20 cellular contexts compared by ENCODE assay signal in the genomic region with DNA sequence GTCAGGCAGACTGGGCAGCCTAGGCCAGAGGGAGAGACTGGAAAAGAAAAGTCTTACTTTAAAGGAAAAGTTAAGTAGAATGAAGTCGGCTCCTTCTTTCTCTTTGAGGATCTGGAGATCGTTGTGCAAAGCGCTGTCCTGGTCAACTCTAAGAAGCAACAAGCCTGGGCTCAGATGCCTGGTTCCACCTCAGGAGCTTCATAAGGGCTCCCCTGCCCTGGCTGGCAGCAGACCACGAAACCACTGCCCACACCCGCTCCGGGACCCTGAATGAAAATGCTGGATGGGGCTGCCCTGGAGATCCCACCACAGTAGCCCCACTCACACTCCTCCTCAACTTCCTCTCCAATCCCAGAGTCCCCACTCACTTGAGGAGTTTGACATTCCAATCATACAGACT. TPM values are rescaled to one million over a fixed set of nuclear protein-coding genes. Genes with fewer than 3 reads are reported as not detected.
A peak's percentile ranks its signal among the peaks of the same experiment; 100 is the strongest.
DNase-seq lines count a peak whose midpoint lies in the region; ATAC-seq lines count a peak whose summit lies in the region.
"Had no signal": no experiment of that assay in that cellular context is flagged by ENCODE, and none has a peak within 500 bp of the region (broad histone marks: within the 10 kb centered on the region; RNA-seq: fewer than 3 reads in every experiment).

No MANE protein-coding gene starts in this region.

- H3K36me3 Mint-ChIP-seq in activated naive CD8-positive, alpha-beta T cell: peaks cover 2% of the 10 kb centered on the region
- H3K36me3 Mint-ChIP-seq in activated naive CD8-positive, alpha-beta T cell treated with anti-CD3 and anti-CD28 coated beads, Interleukin-2, amount 50 U/mL, for 24 hours (ENCODE audit: low read depth): peaks cover 52% of the 10 kb centered on the region
- H3K36me3 Mint-ChIP-seq in dendritic cell treated with granulocyte-macrophage colony-stimulating factor and Interleukin-4, amounts not matched to agents 40 ng/mL and 50 ng/mL, for 4 days (ENCODE audit: low read depth): peaks cover 82% of the 10 kb centered on the region
- peaks cover 33 to 74% of the 10 kb centered on the region in 2 donors for H3K36me3 Mint-ChIP-seq in stimulated activated naive B cell treated with anti-CD40 and anti-IgM and Interleukin-4, amounts not matched to agents 10 μg/mL and 1 μg/mL and 100 μg/mL, for 72 hours

- H3K4me3 Mint-ChIP-seq in activated naive CD8-positive, alpha-beta T cell: no peak overlapping the region
- H3K4me3 Mint-ChIP-seq in activated naive CD8-positive, alpha-beta T cell treated with anti-CD3 and anti-CD28 coated beads, Interleukin-2, amount 50 U/mL, for 24 hours: no peak overlapping the region
- H3K4me3 Mint-ChIP-seq in dendritic cell treated with granulocyte-macrophage colony-stimulating factor and Interleukin-4, amounts not matched to agents 40 ng/mL and 50 ng/mL, for 4 days: no peak overlapping the region
- no peak overlapping the region for H3K4me3 Mint-ChIP-seq in stimulated activated naive B cell treated with anti-CD40 and anti-IgM and Interleukin-4, amounts not matched to agents 10 μg/mL and 1 μg/mL and 100 μg/mL, for 72 hours
- H3K4me3 Mint-ChIP-seq: CD14-positive monocyte; CD4-positive, alpha-beta memory T cell; HFFc6 had no signal

- peaks cover 39% of the 10 kb centered on the region for H3K4me1 Mint-ChIP-seq in activated naive CD8-positive, alpha-beta T cell (ENCODE audit: low read depth)
- peaks cover 24% of the 10 kb centered on the region for H3K4me1 Mint-ChIP-seq in activated naive CD8-positive, alpha-beta T cell treated with anti-CD3 and anti-CD28 coated beads, Interleukin-2, amount 50 U/mL, for 24 hours
- H3K4me1 Mint-ChIP-seq in dendritic cell treated with granulocyte-macrophage colony-stimulating factor and Interleukin-4, amounts not matched to agents 40 ng/mL and 50 ng/mL, for 4 days (ENCODE audit: low read depth): peaks cover 67% of the 10 kb centered on the region
- peaks cover 23 to 64% of the 10 kb centered on the region in 2 donors for H3K4me1 Mint-ChIP-seq in stimulated activated naive B cell treated with anti-CD40 and anti-IgM and Interleukin-4, amounts not matched to agents 10 μg/mL and 1 μg/mL and 100 μg/mL, for 72 hours

- no peaks in the 10 kb centered on the region for H3K9me3 Mint-ChIP-seq in activated naive CD8-positive, alpha-beta T cell (ENCODE audit: low read depth)
- no peaks in the 10 kb centered on the region for H3K9me3 Mint-ChIP-seq in activated naive CD8-positive, alpha-beta T cell treated with anti-CD3 and anti-CD28 coated beads, Interleukin-2, amount 50 U/mL, for 24 hours
- no peaks in the 10 kb centered on the region for H3K9me3 Mint-ChIP-seq in dendritic cell treated with granulocyte-macrophage colony-stimulating factor and Interleukin-4, amounts not matched to agents 40 ng/mL and 50 ng/mL, for 4 days
- H3K9me3 Mint-ChIP-seq in stimulated activated naive B cell treated with anti-CD40 and anti-IgM and Interleukin-4, amounts not matched to agents 10 μg/mL and 1 μg/mL and 100 μg/mL, for 72 hours: no peaks in the 10 kb centered on the region
- H3K9me3 Mint-ChIP-seq: CD14-positive monocyte; CD4-positive, alpha-beta memory T cell; HFFc6 had no signal

- intact Hi-C loops in dendritic cell treated with granulocyte-macrophage colony-stimulating factor and Interleukin-4, amounts not matched to agents 40 ng/mL and 50 ng/mL, for 4 days (cut with micrococcal nuclease): no loop called here
- intact Hi-C loops in sciatic nerve (cut with DNase I): loop anchor here (10.0 kb wide), 1 partner anchor 227 kb away; a partner anchor contains a TSS

- H3K27ac Mint-ChIP-seq in activated naive CD8-positive, alpha-beta T cell: peak overlapping the region; percentile 16
- no peak overlapping the region for H3K27ac Mint-ChIP-seq in activated naive CD8-positive, alpha-beta T cell treated with anti-CD3 and anti-CD28 coated beads, Interleukin-2, amount 50 U/mL, for 24 hours
- peak overlapping the region; percentile 35 for H3K27ac Mint-ChIP-seq in dendritic cell treated with granulocyte-macrophage colony-stimulating factor and Interleukin-4, amounts not matched to agents 40 ng/mL and 50 ng/mL, for 4 days
- H3K27ac Mint-ChIP-seq in stimulated activated naive B cell treated with anti-CD40 and anti-IgM and Interleukin-4, amounts not matched to agents 10 μg/mL and 1 μg/mL and 100 μg/mL, for 72 hours: peak overlapping the region; percentile 59
- H3K27ac Mint-ChIP-seq: HFFc6 had no signal

- H3K27me3 Mint-ChIP-seq in activated naive CD8-positive, alpha-beta T cell: no peaks in the 10 kb centered on the region
- no peaks in the 10 kb centered on the region for H3K27me3 Mint-ChIP-seq in activated naive CD8-positive, alpha-beta T cell treated with anti-CD3 and anti-CD28 coated beads, Interleukin-2, amount 50 U/mL, for 24 hours
- no peaks in the 10 kb centered on the region for H3K27me3 Mint-ChIP-seq in dendritic cell treated with granulocyte-macrophage colony-stimulating factor and Interleukin-4, amounts not matched to agents 40 ng/mL and 50 ng/mL, for 4 days
- H3K27me3 Mint-ChIP-seq in stimulated activated naive B cell treated with anti-CD40 and anti-IgM and Interleukin-4, amounts not matched to agents 10 μg/mL and 1 μg/mL and 100 μg/mL, for 72 hours: no peaks in the 10 kb centered on the region
- H3K27me3 Mint-ChIP-seq: CD4-positive, alpha-beta memory T cell had no signal

- DNase-seq in DMS79 (lab: John Stamatoyannopoulos, UW) (peak; percentile 15), DMS79 treated with DMSO at 0.1 percent for 48 hours (lab: John Stamatoyannopoulos, UW) (no peak), sciatic nerve (ENCODE audit: low spot score) (no peak)
- DNase-seq in activated naive CD8-positive, alpha-beta T cell treated with anti-CD3 and anti-CD28 coated beads, Interleukin-2, amount 50 U/mL, for 24 hours: no peak
- DNase-seq in stimulated activated naive B cell treated with anti-CD40 and anti-IgM and Interleukin-4, amounts not matched to agents 10 μg/mL and 1 μg/mL and 100 μg/mL, for 72 hours: no peak
- DNase-seq: CD4-positive, alpha-beta memory T cell; DMS153; DND-41; EL; GOT3; H7; HFFc6 had no signal

- no peak for ATAC-seq in activated naive CD8-positive, alpha-beta T cell treated with anti-CD3 and anti-CD28 coated beads, Interleukin-2, amount 50 U/mL, for 24 hours
- no peak for ATAC-seq in stimulated activated naive B cell treated with anti-CD40 and anti-IgM and Interleukin-4, amounts not matched to agents 10 μg/mL and 1 μg/mL and 100 μg/mL, for 72 hours (replicated peaks)
- ATAC-seq in sciatic nerve: no peak
- ATAC-seq in HG03039 (IDR thresholded peaks at IDR 0.05; ENCODE audit: unreplicated experiment): no peak
- ATAC-seq: A549, GM12878, HCT116 had no signal

RNA-seq across cellular contexts. Expression of a gene that starts 6.4 kb away (rescaled TPM):
- 67.4 TPM for total RNA-seq in sciatic nerve

RNA-seq across cellular contexts. Expression of a gene that starts 15.5 kb away (rescaled TPM):
- total RNA-seq in sciatic nerve: 0.18 TPM
- total RNA-seq: CD4-positive, alpha-beta memory T cell; G401 had no signal

RNA-seq across cellular contexts. Expression of a gene that starts 49.8 kb away (rescaled TPM):
- 30.5 TPM for total RNA-seq in sciatic nerve
- total RNA-seq: CD4-positive, alpha-beta memory T cell; G401; HFFc6 had no signal

RNA-seq across cellular contexts. Expression of a gene that starts 50.0 kb away (rescaled TPM):
- total RNA-seq in sciatic nerve: 11.7 TPM
- total RNA-seq: CD4-positive, alpha-beta memory T cell; GM12878; HFFc6 had no signal

RNA-seq across cellular contexts. Expression of a gene that starts 56.0 kb away (rescaled TPM):
- 139 TPM for total RNA-seq in sciatic nerve
